ENCODE assay signal across 11 cellular contexts in genomic region chr6:36132221-36132895, GRCh38. TPM values are rescaled to one million over a fixed set of nuclear protein-coding genes. Genes with fewer than 3 reads are reported as not detected.
DNase-seq lines count a peak whose midpoint lies in the region; ATAC-seq lines count a peak whose summit lies in the region.
"Had no signal": no experiment of that assay in that cellular context is flagged by ENCODE, and none has a peak within 500 bp of the region (broad histone marks: within the 10 kb centered on the region; RNA-seq: fewer than 3 reads in every experiment).

No MANE protein-coding gene starts in this region.

- H3K27me3 Mint-ChIP-seq in stimulated activated naive CD8-positive, alpha-beta T cell treated with anti-CD3 and anti-CD28 coated beads, Interleukin-15, Interleukin-2, amounts not matched to agents 100 ng/mL and 50 ng/mL, for 24 hours = no peaks in the 10 kb centered on the region
- no peaks in the 10 kb centered on the region for H3K27me3 Mint-ChIP-seq in activated naive CD8-positive, alpha-beta T cell

- no peaks in the 10 kb centered on the region for H3K9me3 ChIP-seq in mesodermal cell (ENCODE audit: control insufficient read depth, low read length)
- H3K9me3 ChIP-seq: thyroid gland had no signal

- DNase-seq in stimulated activated naive CD8-positive, alpha-beta T cell treated with anti-CD3 and anti-CD28 coated beads, Interleukin-15, Interleukin-2, amounts not matched to agents 100 U/mL and 50 U/mL, for 24 hours = no peak
- no peak for DNase-seq in D341Med (ENCODE audit: low spot score)
- DNase-seq in retina = no peak
- DNase-seq in activated CD4-positive, CD25-positive, alpha-beta regulatory T cell (lab: John Stamatoyannopoulos, UW) = no peak
- DNase-seq in dermis blood vessel endothelial cell = no peak
- DNase-seq: left cardiac atrium had no signal

- peak overlapping the region; percentile 88 for H3K4me3 Mint-ChIP-seq in stimulated activated naive CD8-positive, alpha-beta T cell treated with anti-CD3 and anti-CD28 coated beads, Interleukin-15, Interleukin-2, amounts not matched to agents 100 ng/mL and 50 ng/mL, for 24 hours
- H3K4me3 Mint-ChIP-seq in activated naive CD8-positive, alpha-beta T cell = peak overlapping the region; percentile 48

- peak overlapping the region; percentile 53 for H3K27ac ChIP-seq in mesodermal cell (ENCODE audit: low read depth, low read length, severe bottlenecking)
- H3K27ac ChIP-seq: RWPE1 had no signal

- 35 to 87% methylated on average over 2 to 3 of the region's 5 CpGs for WGBS in mesodermal cell (ENCODE audit: insufficient coverage in 2 of 2), 2 experiments

- H3K36me3 ChIP-seq in mesodermal cell (ENCODE audit: control insufficient read depth, insufficient read depth, low read length) = no peaks in the 10 kb centered on the region

- no peaks in the 10 kb centered on the region for H3K9me3 Mint-ChIP-seq in stimulated activated naive CD8-positive, alpha-beta T cell treated with anti-CD3 and anti-CD28 coated beads, Interleukin-15, Interleukin-2, amounts not matched to agents 100 ng/mL and 50 ng/mL, for 24 hours
- H3K9me3 Mint-ChIP-seq in activated naive CD8-positive, alpha-beta T cell (ENCODE audit: low read depth) = no peaks in the 10 kb centered on the region

- H3K36me3 Mint-ChIP-seq in stimulated activated naive CD8-positive, alpha-beta T cell treated with anti-CD3 and anti-CD28 coated beads, Interleukin-15, Interleukin-2, amounts not matched to agents 100 ng/mL and 50 ng/mL, for 24 hours (ENCODE audit: low read depth) = peaks cover 45% of the 10 kb centered on the region
- H3K36me3 Mint-ChIP-seq in activated naive CD8-positive, alpha-beta T cell = peaks cover 8% of the 10 kb centered on the region

- peak overlapping the region; percentile 92 for H3K27ac Mint-ChIP-seq in stimulated activated naive CD8-positive, alpha-beta T cell treated with anti-CD3 and anti-CD28 coated beads, Interleukin-15, Interleukin-2, amounts not matched to agents 100 ng/mL and 50 ng/mL, for 24 hours
- peak overlapping the region; percentile 88 for H3K27ac Mint-ChIP-seq in activated naive CD8-positive, alpha-beta T cell

- peaks cover 66% of the 10 kb centered on the region for H3K4me1 Mint-ChIP-seq in stimulated activated naive CD8-positive, alpha-beta T cell treated with anti-CD3 and anti-CD28 coated beads, Interleukin-15, Interleukin-2, amounts not matched to agents 100 ng/mL and 50 ng/mL, for 24 hours (ENCODE audit: low read depth)
- H3K4me1 Mint-ChIP-seq in activated naive CD8-positive, alpha-beta T cell (ENCODE audit: low read depth) = peaks cover 33% of the 10 kb centered on the region

- ATAC-seq in stimulated activated naive CD8-positive, alpha-beta T cell treated with anti-CD3 and anti-CD28 coated beads, Interleukin-15, Interleukin-2, amounts not matched to agents 100 U/mL and 50 U/mL, for 24 hours = no peak

- H3K4me1 ChIP-seq in mesodermal cell (ENCODE audit: control insufficient read depth, insufficient read depth, low read length, poor library complexity, severe bottlenecking) = peaks cover 40% of the 10 kb centered on the region

- H3K4me3 ChIP-seq in mesodermal cell (ENCODE audit: extremely low read depth, insufficient read depth, low read length, poor library complexity, severe bottlenecking) = no peak overlapping the region
- H3K4me3 ChIP-seq: thyroid gland had no signal

RNA-seq across cellular contexts. Expression of gene MAPK13, which starts 2.0 kb away (rescaled TPM):
- 4.3 TPM for polyA plus RNA-seq in mesodermal cell (2013, experiment 1 of 2)
- 4.1 TPM for polyA plus RNA-seq in mesodermal cell (2013, experiment 2 of 2)
- total RNA-seq in dermis blood vessel endothelial cell = 5.6 and 8.9 TPM in 2 replicates
